9 cellular contexts compared by ENCODE assay signal in genomic region chr1:184385863-184386262, GRCh38. TPM values are rescaled to one million over a fixed set of nuclear protein-coding genes. Genes with fewer than 3 reads are reported as not detected.
DNase-seq lines count a peak whose midpoint lies in the region; ATAC-seq, FAIRE-seq and TF ChIP-seq lines count a peak whose summit lies in the region.
"Had no signal": no experiment of that assay in that cellular context is flagged by ENCODE, and none has a peak within 500 bp of the region (broad histone marks: within the 10 kb centered on the region; RNA-seq: fewer than 3 reads in every experiment).

No MANE protein-coding gene starts in this region.

- H3K9me3 ChIP-seq in keratinocyte (ENCODE audit: control insufficient read depth, low read depth, low read length), result no peaks in the 10 kb centered on the region
- no peaks in the 10 kb centered on the region for H3K9me3 ChIP-seq in subcutaneous abdominal adipose tissue (ENCODE audit: control insufficient read depth in 5 of 5, low read length in 5 of 5)

- H3K36me3 ChIP-seq in keratinocyte (ENCODE audit: control insufficient read depth in 2 of 2, extremely low read depth in 1 of 2, insufficient read depth in 2 of 2, low read length in 2 of 2) (no peaks in the 10 kb centered on the region), subcutaneous abdominal adipose tissue (ENCODE audit: control insufficient read depth in 5 of 5, insufficient read depth in 5 of 5, low read length in 5 of 5) (no peaks in the 10 kb centered on the region)

- dilution Hi-C loops in keratinocyte (cut with MboI; ENCODE audit: extremely low pct_ligation_motif_present, low sequenced_read_pairs), result no loop called here

- no peaks in the 10 kb centered on the region for H4K20me1 ChIP-seq in keratinocyte (ENCODE audit: control insufficient read depth, extremely low read depth, insufficient read depth, low read length)

- peak; percentile 32 for FAIRE-seq in keratinocyte (lab: Jason Lieb, UNC)

- H3K9ac ChIP-seq in keratinocyte (ENCODE audit: control insufficient read depth, extremely low read depth, insufficient read depth, low read length), result peak overlapping the region; percentile 85
- H3K9ac ChIP-seq in subcutaneous abdominal adipose tissue (ENCODE audit: low read length in 5 of 5), result peak overlapping the region in 4 of 5 donors; percentile 64 to 83 (median 74)

- H3K27ac Mint-ChIP-seq in T-helper 1 cell treated with Interleukin-12 subunit alpha and Interleukin-12 subunit beta and Interleukin-4 antibody, amounts not matched to agents 30 μg/mL and 1 μg/mL, for 36 hours, result peak overlapping the region; percentile 42
- peak overlapping the region; percentile 41 for H3K27ac Mint-ChIP-seq in activated naive CD8-positive, alpha-beta T cell treated with anti-CD3 and anti-CD28 coated beads, Interleukin-2, amount 50 U/mL, for 24 hours

- H3K36me3 Mint-ChIP-seq in T-helper 1 cell treated with Interleukin-12 subunit alpha and Interleukin-12 subunit beta and Interleukin-4 antibody, amounts not matched to agents 30 μg/mL and 1 μg/mL, for 36 hours (ENCODE audit: low read depth), result peaks cover 2% of the 10 kb centered on the region
- H3K36me3 Mint-ChIP-seq in activated naive CD8-positive, alpha-beta T cell treated with anti-CD3 and anti-CD28 coated beads, Interleukin-2, amount 50 U/mL, for 24 hours (ENCODE audit: low read depth), result no peaks in the 10 kb centered on the region

- no peak for TF ChIP-seq CTCF in keratinocyte (optimal IDR thresholded peaks at IDR 0.05 in 1 of 3, IDR thresholded peaks at IDR 0.05 in 1 of 3, conservative IDR thresholded peaks at IDR 0.05 in 1 of 3; ENCODE audit: extremely low read depth in 1 of 3, insufficient read depth in 2 of 3, low read length in 3 of 3)

- no peak for ATAC-seq in activated naive CD8-positive, alpha-beta T cell treated with anti-CD3 and anti-CD28 coated beads, Interleukin-2, amount 50 U/mL, for 24 hours
- ATAC-seq in HG03460 (IDR thresholded peaks at IDR 0.05; ENCODE audit: unreplicated experiment), result no peak
- ATAC-seq in HG03442 (IDR thresholded peaks at IDR 0.05; ENCODE audit: unreplicated experiment), result no peak

- H3K4me3 ChIP-seq in keratinocyte (ENCODE audit: control insufficient read depth in 2 of 3, extremely low read depth in 1 of 3, insufficient read depth in 2 of 3, low read depth in 1 of 3, low read length in 3 of 3), result peak overlapping the region; percentile 70 to 96 (median 73)
- peak overlapping the region; percentile 72 to 88 (median 85) for H3K4me3 ChIP-seq in subcutaneous abdominal adipose tissue (ENCODE audit: low read depth in 1 of 5, low read length in 5 of 5)

- DNase-seq in T-helper 1 cell (no peak), keratinocyte (ENCODE audit: low read depth, low spot score) (no peak), SHP77 (lab: John Stamatoyannopoulos, UW) (no peak)
- DNase-seq in activated naive CD8-positive, alpha-beta T cell treated with anti-CD3 and anti-CD28 coated beads, Interleukin-2, amount 50 U/mL, for 24 hours, result no peak
- DNase-seq: effector CD4-positive, alpha-beta T cell had no signal

- no peaks in the 10 kb centered on the region for H3K27me3 ChIP-seq in keratinocyte (ENCODE audit: control insufficient read depth, extremely low read depth, insufficient read depth, low read length)
- no peaks in the 10 kb centered on the region for H3K27me3 ChIP-seq in subcutaneous abdominal adipose tissue (ENCODE audit: control insufficient read depth in 5 of 5, insufficient read depth in 4 of 5, low read length in 5 of 5)

- H3K4me1 Mint-ChIP-seq in T-helper 1 cell treated with Interleukin-12 subunit alpha and Interleukin-12 subunit beta and Interleukin-4 antibody, amounts not matched to agents 30 μg/mL and 1 μg/mL, for 36 hours (ENCODE audit: low read depth), result peaks cover 20% of the 10 kb centered on the region
- peaks cover 17% of the 10 kb centered on the region for H3K4me1 Mint-ChIP-seq in activated naive CD8-positive, alpha-beta T cell treated with anti-CD3 and anti-CD28 coated beads, Interleukin-2, amount 50 U/mL, for 24 hours

- H3K9me3 Mint-ChIP-seq in T-helper 1 cell treated with Interleukin-12 subunit alpha and Interleukin-12 subunit beta and Interleukin-4 antibody, amounts not matched to agents 30 μg/mL and 1 μg/mL, for 36 hours, result peaks cover 3% of the 10 kb centered on the region
- no peaks in the 10 kb centered on the region for H3K9me3 Mint-ChIP-seq in activated naive CD8-positive, alpha-beta T cell treated with anti-CD3 and anti-CD28 coated beads, Interleukin-2, amount 50 U/mL, for 24 hours

- H3K79me2 ChIP-seq in keratinocyte (ENCODE audit: control insufficient read depth, insufficient read depth, low read length), result peaks cover 32% of the 10 kb centered on the region

- peak overlapping the region; percentile 85 for H3K4me3 Mint-ChIP-seq in T-helper 1 cell treated with Interleukin-12 subunit alpha and Interleukin-12 subunit beta and Interleukin-4 antibody, amounts not matched to agents 30 μg/mL and 1 μg/mL, for 36 hours
- peak overlapping the region; percentile 82 for H3K4me3 Mint-ChIP-seq in activated naive CD8-positive, alpha-beta T cell treated with anti-CD3 and anti-CD28 coated beads, Interleukin-2, amount 50 U/mL, for 24 hours

- peak overlapping the region; percentile 51 for H3K27ac ChIP-seq in keratinocyte (ENCODE audit: control insufficient read depth, insufficient read depth, low read length)
- H3K27ac ChIP-seq in subcutaneous abdominal adipose tissue (ENCODE audit: low read depth, low read length), result no peak overlapping the region

- peaks cover 31% of the 10 kb centered on the region for H3K4me1 ChIP-seq in keratinocyte (ENCODE audit: control insufficient read depth, extremely low read depth, insufficient read depth, low read length)
- H3K4me1 ChIP-seq in subcutaneous abdominal adipose tissue (ENCODE audit: control insufficient read depth in 5 of 5, insufficient read depth in 5 of 5, low read length in 5 of 5), result peaks cover 2 to 24% (median 21%) of the 10 kb centered on the region in 5 donors

- H3K4me2 ChIP-seq in keratinocyte (ENCODE audit: control insufficient read depth, extremely low read depth, insufficient read depth, low read depth, low read length), result peak overlapping the region; percentile 93

- no peaks in the 10 kb centered on the region for H3K9me1 ChIP-seq in keratinocyte (ENCODE audit: control insufficient read depth, extremely low read depth, insufficient read depth, low read length)

- H2AFZ ChIP-seq in keratinocyte (ENCODE audit: control insufficient read depth, low read length), result peak overlapping the region; percentile 89

- H3K27me3 Mint-ChIP-seq in T-helper 1 cell treated with Interleukin-12 subunit alpha and Interleukin-12 subunit beta and Interleukin-4 antibody, amounts not matched to agents 30 μg/mL and 1 μg/mL, for 36 hours (ENCODE audit: low read depth), result peaks cover 79% of the 10 kb centered on the region
- H3K27me3 Mint-ChIP-seq in activated naive CD8-positive, alpha-beta T cell treated with anti-CD3 and anti-CD28 coated beads, Interleukin-2, amount 50 U/mL, for 24 hours, result peaks cover 54% of the 10 kb centered on the region

RNA-seq across cellular contexts. Expression of gene C1orf21, which starts 1.0 kb away (rescaled TPM):
- polyA plus RNA-seq in keratinocyte, result 21.2 to 44.3 TPM (median 25.2 TPM) in 3 replicates
- 34.9 TPM for polyA plus RNA-seq in keratinocyte (2011; ENCODE audit: low read depth)
- 25.5 and 52.3 TPM in 2 replicates for polyA plus RNA-seq in keratinocyte (2011; cell fraction: cytosol; rRNA removed)
- 13.3 and 19.3 TPM in 2 replicates for polyA plus RNA-seq in keratinocyte (2011; cell fraction: nucleus; rRNA removed)
- 31.6 and 44.8 TPM in 2 replicates for polyA plus RNA-seq in keratinocyte (2012; ENCODE audit: low replicate concordance)
- 2.3 to 16.9 TPM (median 11.9 TPM) in 3 replicates for polyA minus RNA-seq in keratinocyte
- polyA minus RNA-seq in keratinocyte (2011; cell fraction: cytosol; rRNA and poly(A)+ RNA removed), result 6.1 TPM
- polyA minus RNA-seq in keratinocyte (2011; cell fraction: nucleus; rRNA and poly(A)+ RNA removed), result 5.3 and 12.1 TPM in 2 replicates
